In the genomic region with DNA sequence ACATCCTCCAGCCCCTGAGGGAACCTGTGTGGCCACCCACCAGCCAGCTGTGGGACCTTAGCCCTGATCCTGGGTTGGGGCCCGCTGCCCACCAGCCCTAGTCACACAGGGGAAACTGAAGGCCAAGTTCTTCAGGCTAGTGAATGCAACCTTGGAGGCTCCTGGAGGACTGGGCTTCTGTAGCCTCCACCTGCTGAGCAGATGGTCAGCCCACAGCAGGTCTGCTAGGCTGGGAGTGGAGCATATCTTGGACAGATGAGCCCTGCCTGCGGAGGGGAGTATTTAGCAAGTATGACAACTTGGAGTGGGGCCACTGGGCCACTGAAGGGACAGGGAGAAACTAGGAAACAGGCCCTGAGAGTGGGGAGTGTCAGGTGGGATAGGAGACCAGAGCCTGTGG, we compare ENCODE assay signal across 1 cellular context.
TF ChIP-seq lines count a peak whose summit lies in the region.

No MANE protein-coding gene starts in this region.

TF ChIP-seq in HepG2, 621 proteins besides CTCF, POLR2A, EP300 and RAD21:
- TF ChIP-seq CENPT (CRISPR knock-in tag; IDR thresholded peaks at IDR 0.05; ENCODE audit: low read depth) (0 out of 2 replicates have a peak, but pooled peaks have one; percentile 24), HNRNPH1 (optimal IDR thresholded peaks at IDR 0.05; ENCODE audit: low read depth, low read length) (no peak)
